ENCODE assay signal across 1 cellular context in genomic region chr2:195666113-195666712, GRCh38.
TF ChIP-seq lines count a peak whose summit lies in the region.

No MANE protein-coding gene starts in this region.

TF ChIP-seq in endothelial cell of umbilical vein, 7 proteins besides CTCF, POLR2A, EP300 and RAD21:
- TF ChIP-seq GATA2 (IDR thresholded peaks at IDR 0.05; ENCODE audit: insufficient read depth, insufficient read length, low read depth, low read length) = no peak
- TF ChIP-seq JUN (IDR thresholded peaks at IDR 0.05; ENCODE audit: borderline replicate concordance, insufficient read depth, insufficient read length, low read depth) = peak; percentile 46
